Comparison of ENCODE assay signal across 20 cellular contexts in genomic region chr19:3746371-3747056, GRCh38. TPM values are rescaled to one million over a fixed set of nuclear protein-coding genes. Genes with fewer than 3 reads are reported as not detected.
DNase-seq lines count a peak whose midpoint lies in the region; ATAC-seq, FAIRE-seq and TF ChIP-seq lines count a peak whose summit lies in the region.
"Had no signal": no experiment of that assay in that cellular context is flagged by ENCODE, and none has a peak within 500 bp of the region (broad histone marks: within the 10 kb centered on the region; RNA-seq: fewer than 3 reads in every experiment).

No MANE protein-coding gene starts in this region.

- intact Hi-C loops in K562 (cut with micrococcal nuclease), result no loop called here

- H3K36me3 Mint-ChIP-seq in neural progenitor cell, result no peaks in the 10 kb centered on the region
- H3K36me3 Mint-ChIP-seq in activated CD4-positive, alpha-beta T cell treated with anti-CD3 and anti-CD28 coated beads, Interleukin-2, amount 10 ng/mL, durations not matched to agents 7 days and 5 days (ENCODE audit: low read depth), result peaks cover 15% of the 10 kb centered on the region

- TF ChIP-seq EP300 in K562 (IDR thresholded peaks at IDR 0.05; ENCODE audit: low read length), result no peak

- H4K20me1 ChIP-seq in K562 (replicated peaks; ENCODE audit: control insufficient read depth, insufficient read depth, low read length), result no peaks in the 10 kb centered on the region
- no peaks in the 10 kb centered on the region for H4K20me1 ChIP-seq in neural progenitor cell (ENCODE audit: low read depth)

- no peak overlapping the region for H3K4me2 ChIP-seq in K562 (ENCODE audit: insufficient read depth, low read length)
- no peak overlapping the region for H3K4me2 ChIP-seq in neural progenitor cell

- no TSS peak for BruUV-seq in K562 (replicated peaks; lab: Mats Ljungman, UMichigan)

- H3K4me1 ChIP-seq in K562 (replicated peaks in 1 of 2; ENCODE audit: control insufficient read depth in 2 of 2, insufficient read depth in 2 of 2, low read length in 2 of 2) (peaks cover 0 to 13% of the 10 kb centered on the region in 2 experiments; a peak in 3 of 5 replicates), neural progenitor cell (no peaks in the 10 kb centered on the region)

- WGBS in K562 (ENCODE audit: insufficient coverage, low coverage, missing lambda C conversion rate), result 52% methylated on average over 30 of the region's 31 CpGs

- in situ Hi-C loops in K562 (cut with MboI), result no loop called here

- peak overlapping the region; percentile 83 for H3K27ac Mint-ChIP-seq in neural progenitor cell
- no peak overlapping the region for H3K27ac Mint-ChIP-seq in activated CD4-positive, alpha-beta T cell treated with anti-CD3 and anti-CD28 coated beads, Interleukin-2, amount 10 ng/mL, durations not matched to agents 7 days and 5 days
- H3K27ac Mint-ChIP-seq: CD8-positive, alpha-beta T cell; HFFc6 had no signal

- no peaks in the 10 kb centered on the region for H3K79me2 ChIP-seq in K562 (ENCODE audit: control insufficient read depth, insufficient read depth, low read length)
- H3K79me2 ChIP-seq in neural progenitor cell (ENCODE audit: low read depth), result no peaks in the 10 kb centered on the region

- TF ChIP-seq RAD21 in K562 (CRISPR knock-in tag; conservative IDR thresholded peaks at IDR 0.05 in 1 of 2, IDR thresholded peaks at IDR 0.05 in 1 of 2), result no peak

- POLR2A ChIA-PET in K562 (lab: Yijun Ruan, JAX), result interaction anchor here (0.9 to 1.9 kb wide), 4 partner anchors 10 to 439 kb away, joined by 3 to 5 read pairs (median 4); partner anchors contain the start of gene MRPL54
- POLR2A ChIA-PET in activated CD4-positive, alpha-beta T cell treated with anti-CD3 and anti-CD28 coated beads, Interleukin-2, amount 10 ng/mL, durations not matched to agents 7 days and 5 days (lab: Charles Lee), result no interaction called here

- no peak for ATAC-seq in K562
- ATAC-seq: CD8-positive, alpha-beta T cell had no signal

- CTCF ChIA-PET in K562 (lab: Yijun Ruan, JAX; ENCODE audit: low intra/inter-chr PET ratio), result no interaction called here
- CTCF ChIA-PET in activated CD4-positive, alpha-beta T cell treated with anti-CD3 and anti-CD28 coated beads, Interleukin-2, amount 10 ng/mL, durations not matched to agents 7 days and 5 days (lab: Charles Lee), result interaction anchor here (0.7 kb wide), 1 partner anchor 10 kb away, joined by 3 read pairs; no protein-coding TSS in a partner anchor

- H3K4me3 ChIP-seq in K562 (no peak overlapping the region), neural progenitor cell (no peak overlapping the region)

- H2AFZ ChIP-seq in K562 (ENCODE audit: low read depth, low read length), result no peak overlapping the region
- H2AFZ ChIP-seq in neural progenitor cell (replicated peaks), result no peak overlapping the region

- H3K27me3 ChIP-seq in K562 (ENCODE audit: control insufficient read depth in 2 of 2, insufficient read depth in 2 of 2, low read length in 2 of 2) (no peaks in the 10 kb centered on the region), neural progenitor cell (no peaks in the 10 kb centered on the region)

- H3K9me3 ChIP-seq in K562 (replicated peaks; ENCODE audit: control insufficient read depth, insufficient read depth, low read depth, low read length) (no peaks in the 10 kb centered on the region), neural progenitor cell (ENCODE audit: low read depth) (no peaks in the 10 kb centered on the region)

- H3K9me3 Mint-ChIP-seq in neural progenitor cell, result no peaks in the 10 kb centered on the region
- no peaks in the 10 kb centered on the region for H3K9me3 Mint-ChIP-seq in activated CD4-positive, alpha-beta T cell treated with anti-CD3 and anti-CD28 coated beads, Interleukin-2, amount 10 ng/mL, durations not matched to agents 7 days and 5 days
- H3K9me3 Mint-ChIP-seq: CD8-positive, alpha-beta T cell; HFFc6 had no signal

- FAIRE-seq in K562 (lab: Jason Lieb, UNC), result no peak
- FAIRE-seq: GM12892, GM19239, HTR-8/SVneo had no signal

- H3K36me3 ChIP-seq in K562 (ENCODE audit: control insufficient read depth, insufficient read depth, low read length) (peaks cover 8% of the 10 kb centered on the region; the same call in 1 of the 3 replicates), neural progenitor cell (no peaks in the 10 kb centered on the region)

- no peak for TF ChIP-seq CTCF in K562 (IDR thresholded peaks at IDR 0.05 in 2 of 3, conservative IDR thresholded peaks at IDR 0.05 in 1 of 3; ENCODE audit: insufficient read depth in 2 of 3, low read depth in 1 of 3, low read length in 3 of 3)
- TF ChIP-seq CTCF in neural progenitor cell (IDR thresholded peaks at IDR 0.05), result no peak

- no peak overlapping the region for H3K4me3 Mint-ChIP-seq in neural progenitor cell
- no peak overlapping the region for H3K4me3 Mint-ChIP-seq in activated CD4-positive, alpha-beta T cell treated with anti-CD3 and anti-CD28 coated beads, Interleukin-2, amount 10 ng/mL, durations not matched to agents 7 days and 5 days
- H3K4me3 Mint-ChIP-seq: CD14-positive monocyte; CD8-positive, alpha-beta T cell; HFFc6 had no signal

- no peaks in the 10 kb centered on the region for H3F3A ChIP-seq in neural progenitor cell (ENCODE audit: low read depth)

- DNase-seq in NCI-H82 (lab: John Stamatoyannopoulos, UW) (peak; percentile 19), NCI-H82 treated with DMSO at 0.1 percent for 48 hours (lab: John Stamatoyannopoulos, UW; ENCODE audit: unreplicated experiment) (no peak), K562 (ENCODE audit: extremely low read depth in 1 of 4, low spot score in 3 of 4) (no peak), neural progenitor cell (ENCODE audit: low spot score) (no peak), activated gamma-delta T cell (lab: John Stamatoyannopoulos, UW) (no peak)
- DNase-seq in activated CD4-positive, alpha-beta T cell treated with anti-CD3 and anti-CD28 coated beads, Interleukin-2, amount 10 ng/mL, durations not matched to agents 7 days and 5 days, result no peak
- DNase-seq: CD8-positive, alpha-beta T cell; COR-L47; DND-41; GDM1; GOT3; HCEC 1CT; HFFc6 had no signal

- no peaks in the 10 kb centered on the region for H3K9me1 ChIP-seq in K562 (ENCODE audit: control insufficient read depth, insufficient read depth, low read length)

- H3K27ac ChIP-seq in K562 (ENCODE audit: extremely low read depth, low read depth, low read length) (no peak overlapping the region), neural progenitor cell (no peak overlapping the region)
- H3K27ac ChIP-seq: 22Rv1 had no signal

- no peaks in the 10 kb centered on the region for H3K4me1 Mint-ChIP-seq in neural progenitor cell
- no peaks in the 10 kb centered on the region for H3K4me1 Mint-ChIP-seq in activated CD4-positive, alpha-beta T cell treated with anti-CD3 and anti-CD28 coated beads, Interleukin-2, amount 10 ng/mL, durations not matched to agents 7 days and 5 days
- H3K4me1 Mint-ChIP-seq: CD14-positive monocyte had no signal

- TF ChIP-seq POLR2A in K562 (conservative IDR thresholded peaks at IDR 0.05), result no peak

- H3K27me3 Mint-ChIP-seq in neural progenitor cell (ENCODE audit: insufficient read depth, low read depth), result peaks cover 2% of the 10 kb centered on the region
- H3K27me3 Mint-ChIP-seq in activated CD4-positive, alpha-beta T cell treated with anti-CD3 and anti-CD28 coated beads, Interleukin-2, amount 10 ng/mL, durations not matched to agents 7 days and 5 days, result no peaks in the 10 kb centered on the region

- H3K9ac ChIP-seq in K562 (ENCODE audit: insufficient read depth in 1 of 2, low read depth in 2 of 2, low read length in 2 of 2) (peak overlapping the region in 1 of 2 experiments; percentile 31; a peak in 1 of 4 replicates), neural progenitor cell (no peak overlapping the region)

RNA-seq across cellular contexts. Expression of gene APBA3, which starts 15.0 kb away (rescaled TPM):
- total RNA-seq in K562 (2011; cell fraction: chromatin; rRNA removed; ENCODE audit: low replicate concordance), result 27.4 and 90.5 TPM in 2 replicates
- total RNA-seq in K562 (2011; cell fraction: nucleolus; rRNA removed), result 79.5 and 85.9 TPM in 2 replicates
- total RNA-seq in K562 (2011; cell fraction: nucleoplasm; rRNA removed), result 36.4 and 47.7 TPM in 2 replicates
- total RNA-seq in K562 (2014; rRNA removed) (28.8 and 29.5 TPM in 2 replicates), K562 (2014; rRNA removed; fragmentation: Illumina TruSeq; extraction: Trizol) (1.4 and 2.8 TPM in 2 replicates), K562 (2015; rRNA removed; fragmentation: Illumina TruSeq; extraction: Trizol) (10.8 and 14.0 TPM in 2 replicates), K562 (2021) (19.7 and 23.8 TPM in 2 replicates), neural progenitor cell (ENCODE audit: low replicate concordance) (17.3 and 41.1 TPM in 2 replicates)
- polyA plus RNA-seq in K562 (2011; rRNA removed) (11.5 and 20.7 TPM in 2 replicates), K562 (2014; fragmentation: Illumina TruSeq; extraction: Trizol) (9.0 and 18.5 TPM in 2 replicates), K562 (2014; fragmentation: Nextera tagmentation; extraction: Ambion mirVana) (under 1 TPM; 0.10 to 0.42 TPM), K562 (2014; rRNA removed) (25.0 and 28.2 TPM in 2 replicates)
- 17.0 and 42.5 TPM in 2 replicates for polyA plus RNA-seq in K562 (2011; cell fraction: cytosol; rRNA removed)
- polyA plus RNA-seq in K562 (2011; cell fraction: nucleus; rRNA removed), result 56.1 and 107 TPM in 2 replicates
- polyA plus RNA-seq in K562 (2012), result 11.3 and 21.1 TPM in 2 replicates
- polyA minus RNA-seq in K562 (2011; rRNA and poly(A)+ RNA removed), result 3.0 and 6.7 TPM in 2 replicates
- polyA minus RNA-seq in K562 (2011; cell fraction: cytosol; rRNA and poly(A)+ RNA removed), result 13.3 and 13.6 TPM in 2 replicates
- polyA minus RNA-seq in K562 (2011; cell fraction: nucleus; rRNA and poly(A)+ RNA removed), result 27.1 and 27.5 TPM in 2 replicates
- total RNA-seq in activated CD4-positive, alpha-beta T cell treated with anti-CD3 and anti-CD28 coated beads, Interleukin-2, amount 10 ng/mL, durations not matched to agents 7 days and 5 days, result 10 to 100 TPM; 45.8 to 46.2 TPM

RNA-seq across cellular contexts. Expression of gene MRPL54, which starts 16.0 kb away (rescaled TPM):
- total RNA-seq in K562 (2011; cell fraction: chromatin; rRNA removed; ENCODE audit: low replicate concordance), result 2.2 and 8.0 TPM in 2 replicates
- 17.5 and 22.6 TPM in 2 replicates for total RNA-seq in K562 (2011; cell fraction: nucleolus; rRNA removed)
- 10.3 and 13.7 TPM in 2 replicates for total RNA-seq in K562 (2011; cell fraction: nucleoplasm; rRNA removed)
- 120 and 124 TPM in 2 replicates for total RNA-seq in K562 (2014; rRNA removed)
- 31.5 and 35.9 TPM in 2 replicates for total RNA-seq in K562 (2014; rRNA removed; fragmentation: Illumina TruSeq; extraction: Trizol)
- total RNA-seq in K562 (2015; rRNA removed; fragmentation: Illumina TruSeq; extraction: Trizol), result 93.8 and 97.3 TPM in 2 replicates
- total RNA-seq in K562 (2021), result 83.2 and 87.9 TPM in 2 replicates
- polyA plus RNA-seq in K562 (2011; rRNA removed), result 44.2 and 52.3 TPM in 2 replicates
- polyA plus RNA-seq in K562 (2011; cell fraction: cytosol; rRNA removed), result 78.5 and 131 TPM in 2 replicates
- polyA plus RNA-seq in K562 (2011; cell fraction: nucleus; rRNA removed), result 26.1 and 29.8 TPM in 2 replicates
- 61.4 and 75.3 TPM in 2 replicates for polyA plus RNA-seq in K562 (2012)
- 56.9 and 68.4 TPM in 2 replicates for polyA plus RNA-seq in K562 (2014; fragmentation: Illumina TruSeq; extraction: Trizol)
- polyA plus RNA-seq in K562 (2014; fragmentation: Nextera tagmentation; extraction: Ambion mirVana), result 10 to 100 TPM in 1 of 2 experiments, 1 to 10 TPM in 1; 3.5 to 13.6 TPM
- polyA plus RNA-seq in K562 (2014; rRNA removed), result 93.7 and 131 TPM in 2 replicates
- 4.1 and 5.0 TPM in 2 replicates for polyA minus RNA-seq in K562 (2011; rRNA and poly(A)+ RNA removed)
- 8.6 and 16.9 TPM in 2 replicates for polyA minus RNA-seq in K562 (2011; cell fraction: cytosol; rRNA and poly(A)+ RNA removed)
- 6.2 and 6.3 TPM in 2 replicates for polyA minus RNA-seq in K562 (2011; cell fraction: nucleus; rRNA and poly(A)+ RNA removed)
- 15.1 and 21.4 TPM in 2 replicates for total RNA-seq in neural progenitor cell (ENCODE audit: low replicate concordance)
- 10 to 100 TPM; 78.4 to 81.3 TPM for total RNA-seq in activated CD4-positive, alpha-beta T cell treated with anti-CD3 and anti-CD28 coated beads, Interleukin-2, amount 10 ng/mL, durations not matched to agents 7 days and 5 days

RNA-seq across cellular contexts. Expression of gene RAX2, which starts 25.5 kb away (rescaled TPM):
- total RNA-seq in K562 (2011; cell fraction: chromatin; rRNA removed; ENCODE audit: low replicate concordance), result not detected in 2 replicates
- total RNA-seq in K562 (2011; cell fraction: nucleolus; rRNA removed), result not detected in 2 replicates
- total RNA-seq in K562 (2011; cell fraction: nucleoplasm; rRNA removed), result not detected in 2 replicates
- not detected in 2 replicates for total RNA-seq in K562 (2014; rRNA removed)
- total RNA-seq in K562 (2014; rRNA removed; fragmentation: Illumina TruSeq; extraction: Trizol), result not detected in 2 replicates
- not detected in 2 replicates for total RNA-seq in K562 (2015; rRNA removed; fragmentation: Illumina TruSeq; extraction: Trizol)
- total RNA-seq in K562 (2021), result not detected in 2 replicates
- not detected in 2 replicates for polyA plus RNA-seq in K562 (2011; rRNA removed)
- 0.07 TPM in 1 of 2 replicates, not detected in the other for polyA plus RNA-seq in K562 (2011; cell fraction: cytosol; rRNA removed)
- polyA plus RNA-seq in K562 (2011; cell fraction: nucleus; rRNA removed), result not detected in 2 replicates
- not detected in 2 replicates for polyA plus RNA-seq in K562 (2012)
- not detected in 2 replicates for polyA plus RNA-seq in K562 (2014; fragmentation: Illumina TruSeq; extraction: Trizol)
- polyA plus RNA-seq in K562 (2014; fragmentation: Nextera tagmentation; extraction: Ambion mirVana), result not detected
- polyA plus RNA-seq in K562 (2014; rRNA removed), result not detected in 2 replicates
- not detected in 2 replicates for polyA minus RNA-seq in K562 (2011; rRNA and poly(A)+ RNA removed)
- polyA minus RNA-seq in K562 (2011; cell fraction: cytosol; rRNA and poly(A)+ RNA removed), result not detected in 2 replicates
- polyA minus RNA-seq in K562 (2011; cell fraction: nucleus; rRNA and poly(A)+ RNA removed), result not detected in 2 replicates
- total RNA-seq in neural progenitor cell (ENCODE audit: low replicate concordance), result not detected in 2 replicates
- total RNA-seq in activated CD4-positive, alpha-beta T cell treated with anti-CD3 and anti-CD28 coated beads, Interleukin-2, amount 10 ng/mL, durations not matched to agents 7 days and 5 days, result not detected
- total RNA-seq: A673; CD8-positive, alpha-beta T cell; HFFc6 had no signal
- polyA plus RNA-seq: BJ, CD14-positive monocyte had no signal

RNA-seq across cellular contexts. Expression of gene TJP3, which starts 38.3 kb away (rescaled TPM):
- total RNA-seq in K562 (2011; cell fraction: chromatin; rRNA removed; ENCODE audit: low replicate concordance), result 1.8 and 7.1 TPM in 2 replicates
- total RNA-seq in K562 (2011; cell fraction: nucleolus; rRNA removed), result 2.9 and 3.5 TPM in 2 replicates
- total RNA-seq in K562 (2011; cell fraction: nucleoplasm; rRNA removed), result 1.8 and 2.6 TPM in 2 replicates
- total RNA-seq in K562 (2014; rRNA removed), result 0.82 and 1.3 TPM in 2 replicates
- total RNA-seq in K562 (2014; rRNA removed; fragmentation: Illumina TruSeq; extraction: Trizol), result 0.11 and 0.38 TPM in 2 replicates
- 0.34 and 0.58 TPM in 2 replicates for total RNA-seq in K562 (2015; rRNA removed; fragmentation: Illumina TruSeq; extraction: Trizol)
- total RNA-seq in K562 (2021), result 0.92 and 2.4 TPM in 2 replicates
- polyA plus RNA-seq in K562 (2011; rRNA removed), result 1.8 and 2.2 TPM in 2 replicates
- 1.9 and 5.2 TPM in 2 replicates for polyA plus RNA-seq in K562 (2011; cell fraction: cytosol; rRNA removed)
- polyA plus RNA-seq in K562 (2011; cell fraction: nucleus; rRNA removed), result 4.3 and 9.8 TPM in 2 replicates
- 3.2 and 4.0 TPM in 2 replicates for polyA plus RNA-seq in K562 (2012)
- 0.54 and 1.1 TPM in 2 replicates for polyA plus RNA-seq in K562 (2014; fragmentation: Illumina TruSeq; extraction: Trizol)
- under 1 TPM in 1 of 2 experiments, not detected in 1; 0.11 TPM for polyA plus RNA-seq in K562 (2014; fragmentation: Nextera tagmentation; extraction: Ambion mirVana)
- polyA plus RNA-seq in K562 (2014; rRNA removed), result 0.56 and 0.73 TPM in 2 replicates
- polyA minus RNA-seq in K562 (2011; rRNA and poly(A)+ RNA removed), result 1.5 and 1.9 TPM in 2 replicates
- polyA minus RNA-seq in K562 (2011; cell fraction: cytosol; rRNA and poly(A)+ RNA removed), result 0.86 and 2.2 TPM in 2 replicates
- 2.3 and 3.4 TPM in 2 replicates for polyA minus RNA-seq in K562 (2011; cell fraction: nucleus; rRNA and poly(A)+ RNA removed)
- 14.7 and 32.5 TPM in 2 replicates for total RNA-seq in neural progenitor cell (ENCODE audit: low replicate concordance)
- 1 to 10 TPM; 2.7 to 3.5 TPM for total RNA-seq in activated CD4-positive, alpha-beta T cell treated with anti-CD3 and anti-CD28 coated beads, Interleukin-2, amount 10 ng/mL, durations not matched to agents 7 days and 5 days
- total RNA-seq: A673, HFFc6 had no signal
- polyA plus RNA-seq: BJ, CD14-positive monocyte had no signal

RNA-seq across cellular contexts. Expression of gene MATK, which starts 39.7 kb away (rescaled TPM):
- total RNA-seq in K562 (2011; cell fraction: chromatin; rRNA removed; ENCODE audit: low replicate concordance), result 11.1 and 55.0 TPM in 2 replicates
- total RNA-seq in K562 (2011; cell fraction: nucleolus; rRNA removed), result 38.4 and 53.0 TPM in 2 replicates
- total RNA-seq in K562 (2011; cell fraction: nucleoplasm; rRNA removed), result 22.6 and 29.8 TPM in 2 replicates
- 41.2 and 57.1 TPM in 2 replicates for total RNA-seq in K562 (2014; rRNA removed)
- 6.1 and 8.4 TPM in 2 replicates for total RNA-seq in K562 (2014; rRNA removed; fragmentation: Illumina TruSeq; extraction: Trizol)
- total RNA-seq in K562 (2015; rRNA removed; fragmentation: Illumina TruSeq; extraction: Trizol), result 21.4 and 23.2 TPM in 2 replicates
- total RNA-seq in K562 (2021), result 41.5 and 45.3 TPM in 2 replicates
- 31.1 and 32.8 TPM in 2 replicates for polyA plus RNA-seq in K562 (2011; rRNA removed)
- 41.1 and 137 TPM in 2 replicates for polyA plus RNA-seq in K562 (2011; cell fraction: cytosol; rRNA removed)
- polyA plus RNA-seq in K562 (2011; cell fraction: nucleus; rRNA removed), result 69.7 and 163 TPM in 2 replicates
- 26.0 and 36.8 TPM in 2 replicates for polyA plus RNA-seq in K562 (2012)
- 10.8 and 15.7 TPM in 2 replicates for polyA plus RNA-seq in K562 (2014; fragmentation: Illumina TruSeq; extraction: Trizol)
- polyA plus RNA-seq in K562 (2014; fragmentation: Nextera tagmentation; extraction: Ambion mirVana), result under 1 TPM; 0.08 to 0.71 TPM
- polyA plus RNA-seq in K562 (2014; rRNA removed), result 37.5 and 37.9 TPM in 2 replicates
- 13.5 and 29.7 TPM in 2 replicates for polyA minus RNA-seq in K562 (2011; rRNA and poly(A)+ RNA removed)
- 38.7 and 58.7 TPM in 2 replicates for polyA minus RNA-seq in K562 (2011; cell fraction: cytosol; rRNA and poly(A)+ RNA removed)
- 26.9 and 35.3 TPM in 2 replicates for polyA minus RNA-seq in K562 (2011; cell fraction: nucleus; rRNA and poly(A)+ RNA removed)
- total RNA-seq in neural progenitor cell (ENCODE audit: low replicate concordance), result 2.4 and 2.8 TPM in 2 replicates
- 10 to 100 TPM; 14.8 to 18.3 TPM for total RNA-seq in activated CD4-positive, alpha-beta T cell treated with anti-CD3 and anti-CD28 coated beads, Interleukin-2, amount 10 ng/mL, durations not matched to agents 7 days and 5 days
- total RNA-seq: HFFc6 had no signal
- polyA plus RNA-seq: BJ had no signal
